Comparison of ENCODE assay signal across 19 cellular contexts in the genomic region with DNA sequence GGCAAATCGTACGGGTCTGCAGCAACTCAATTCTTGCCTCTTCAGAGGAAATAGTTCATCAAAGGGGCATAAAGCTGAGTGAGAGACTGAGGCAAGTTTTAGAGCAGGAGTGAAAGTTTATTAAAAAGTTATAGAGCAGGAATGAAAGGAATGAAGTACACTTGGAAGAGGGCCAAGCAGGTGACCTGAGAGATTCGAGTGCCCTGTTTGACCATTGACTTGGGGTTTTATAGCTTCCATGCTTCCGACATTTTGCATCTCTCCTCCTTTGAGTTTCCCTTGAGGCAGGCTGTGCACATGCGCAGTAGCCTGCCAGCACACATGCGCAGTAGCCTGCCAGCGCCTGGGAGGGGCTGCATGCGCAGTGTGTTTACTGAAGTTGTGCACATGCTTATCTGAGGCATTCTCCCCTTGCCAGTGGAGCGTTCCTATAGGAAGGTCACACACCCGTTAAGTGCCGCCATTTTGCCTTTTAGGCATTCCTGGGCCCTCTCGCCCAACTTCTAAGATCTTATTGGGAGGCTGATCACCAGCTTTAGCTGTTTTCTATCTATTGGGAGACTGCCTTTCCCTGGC.
DNase-seq lines count a peak whose midpoint lies in the region; ATAC-seq, FAIRE-seq and TF ChIP-seq lines count a peak whose summit lies in the region.
"Had no signal": no experiment of that assay in that cellular context is flagged by ENCODE, and none has a peak within 500 bp of the region (broad histone marks: within the 10 kb centered on the region; RNA-seq: fewer than 3 reads in every experiment).

No MANE protein-coding gene starts in this region.

- H3K4me3 Mint-ChIP-seq in osteocyte (ENCODE audit: unreplicated experiment) = no peak overlapping the region
- H3K4me3 Mint-ChIP-seq: CD4-positive, alpha-beta memory T cell had no signal

- H3K36me3 Mint-ChIP-seq in osteocyte (ENCODE audit: unreplicated experiment) = no peaks in the 10 kb centered on the region
- H3K36me3 Mint-ChIP-seq: CD4-positive, alpha-beta memory T cell had no signal

- no peak overlapping the region for H3K27ac ChIP-seq in K562 (ENCODE audit: extremely low read depth, low read depth, low read length)
- H3K27ac ChIP-seq in thyroid gland = peak overlapping the region; percentile 69 to 77 (median 75)
- no peak overlapping the region for H3K27ac ChIP-seq in ovary
- no peak overlapping the region for H3K27ac ChIP-seq in HepG2 (ENCODE audit: extremely low read length, insufficient read depth, low read length)
- H3K27ac ChIP-seq: GM23248 had no signal

- no peaks in the 10 kb centered on the region for H3K9me1 ChIP-seq in K562 (ENCODE audit: control insufficient read depth, insufficient read depth, low read length)

- WGBS in K562 (ENCODE audit: insufficient coverage, low coverage, missing lambda C conversion rate) = 11% methylated on average over 11 of the region's 12 CpGs
- 85 to 88% methylated on average over 12 of the region's 12 CpGs for WGBS in thyroid gland, 2 donors
- WGBS in ovary, 3 donors = 83 to 87% (median 86%) methylated on average over 12 of the region's 12 CpGs
- WGBS in HepG2 (ENCODE audit: low lambda C conversion rate) = 39% methylated on average over 10 of the region's 12 CpGs

- H3K36me3 ChIP-seq in K562 (ENCODE audit: control insufficient read depth, insufficient read depth, low read length) (no peaks in the 10 kb centered on the region), thyroid gland (no peaks in the 10 kb centered on the region), ovary (no peaks in the 10 kb centered on the region), HepG2 (replicated peaks in 1 of 2; ENCODE audit: control insufficient read depth in 1 of 2, insufficient read depth in 2 of 2, low read length in 2 of 2) (no peaks in the 10 kb centered on the region)

- H3K4me2 ChIP-seq in K562 (ENCODE audit: insufficient read depth, low read length) (peak overlapping the region; percentile 46), HepG2 (ENCODE audit: low read depth, low read length) (no peak overlapping the region)

- TF ChIP-seq RAD21 in K562 (CRISPR knock-in tag; conservative IDR thresholded peaks at IDR 0.05 in 1 of 2, IDR thresholded peaks at IDR 0.05 in 1 of 2) (no peak), HepG2 (CRISPR knock-in tag; IDR thresholded peaks at IDR 0.05) (no peak)

- no peak overlapping the region for H3K9ac ChIP-seq in K562 (ENCODE audit: insufficient read depth in 1 of 2, low read depth in 2 of 2, low read length in 2 of 2)
- no peak overlapping the region for H3K9ac ChIP-seq in HepG2 (ENCODE audit: insufficient read depth, low read depth, low read length)
- H3K9ac ChIP-seq: GM23248 had no signal

- no TSS peak for BruUV-seq in K562 (replicated peaks; lab: Mats Ljungman, UMichigan)
- BruUV-seq in HepG2 (replicated peaks; lab: Mats Ljungman, UMichigan) = no TSS peak

- H3K27ac Mint-ChIP-seq in osteocyte (ENCODE audit: unreplicated experiment) = no peak overlapping the region
- H3K27ac Mint-ChIP-seq: CD4-positive, alpha-beta memory T cell had no signal

- TF ChIP-seq EP300 in K562 (IDR thresholded peaks at IDR 0.05; ENCODE audit: low read length) = no peak
- no peak for TF ChIP-seq EP300 in ovary (IDR thresholded peaks at IDR 0.05)
- TF ChIP-seq EP300 in HepG2 (IDR thresholded peaks at IDR 0.05; ENCODE audit: low read depth in 2 of 2, low read length in 2 of 2) = no peak
- no peak for TF ChIP-seq EP300 in HepG2 (CRISPR knock-in tag; IDR thresholded peaks at IDR 0.05; ENCODE audit: borderline replicate concordance)

- peak; percentile 51 for FAIRE-seq in K562 (lab: Jason Lieb, UNC)
- no peak for FAIRE-seq in HepG2 (lab: Jason Lieb, UNC)
- FAIRE-seq: GM12891, GM19239, H1 had no signal

- H3K4me3 ChIP-seq in K562 (no peak overlapping the region), thyroid gland (replicated peaks in 1 of 3) (no peak overlapping the region), ovary (no peak overlapping the region), HepG2 (replicated peaks in 1 of 3; ENCODE audit: insufficient read depth in 1 of 3, low read depth in 2 of 3, low read length in 3 of 3) (no peak overlapping the region)
- H3K4me3 ChIP-seq: GM23248 had no signal

- intact Hi-C loops in K562 (cut with micrococcal nuclease) = no loop called here
- intact Hi-C loops in thyroid gland (cut with DNase I) = no loop called here
- intact Hi-C loops in ovary (cut with DNase I) = no loop called here
- intact Hi-C loops in HepG2 (cut with micrococcal nuclease; ENCODE audit: unreplicated experiment) = no loop called here

- H3K9me3 ChIP-seq in K562 (replicated peaks; ENCODE audit: control insufficient read depth, insufficient read depth, low read depth, low read length) (no peaks in the 10 kb centered on the region; the same call in 1 of the 2 replicates), thyroid gland (no peaks in the 10 kb centered on the region), ovary (no peaks in the 10 kb centered on the region), HepG2 (ENCODE audit: low read length) (no peaks in the 10 kb centered on the region)

- ATAC-seq in K562 (peak; percentile 88), GM18502 (IDR thresholded peaks at IDR 0.05; ENCODE audit: poor library complexity, unreplicated experiment) (no peak), HepG2 (no peak)

- no peaks in the 10 kb centered on the region for H3K27me3 ChIP-seq in K562 (ENCODE audit: control insufficient read depth in 2 of 2, insufficient read depth in 2 of 2, low read length in 2 of 2)
- no peaks in the 10 kb centered on the region for H3K27me3 ChIP-seq in thyroid gland
- H3K27me3 ChIP-seq in ovary = no peaks in the 10 kb centered on the region
- peaks cover 2 to 20% of the 10 kb centered on the region in 2 experiments; a peak in 3 of 5 replicates for H3K27me3 ChIP-seq in HepG2 (ENCODE audit: control insufficient read depth in 1 of 2, insufficient read depth in 2 of 2, low read length in 2 of 2)

- H3K79me2 ChIP-seq in K562 (ENCODE audit: control insufficient read depth, insufficient read depth, low read length) (no peaks in the 10 kb centered on the region), HepG2 (ENCODE audit: insufficient read depth, low read length) (no peaks in the 10 kb centered on the region)

- H4K20me1 ChIP-seq in K562 (replicated peaks; ENCODE audit: control insufficient read depth, insufficient read depth, low read length) = no peaks in the 10 kb centered on the region
- no peaks in the 10 kb centered on the region for H4K20me1 ChIP-seq in HepG2 (ENCODE audit: insufficient read depth, low read length)

- TF ChIP-seq CTCF in K562 (IDR thresholded peaks at IDR 0.05 in 2 of 3, conservative IDR thresholded peaks at IDR 0.05 in 1 of 3; ENCODE audit: insufficient read depth in 2 of 3, low read depth in 1 of 3, low read length in 3 of 3) (no peak), osteocyte (IDR thresholded peaks at IDR 0.05) (no peak), thyroid gland (IDR thresholded peaks at IDR 0.05) (no peak), ovary (IDR thresholded peaks at IDR 0.05) (no peak), HepG2 (CRISPR knock-in tag; IDR thresholded peaks at IDR 0.05) (no peak)

- DNase-seq in K562 (ENCODE audit: extremely low read depth in 1 of 4, low spot score in 3 of 4) (peak; percentile 29 to 58 (median 48)), osteocyte (ENCODE audit: extremely low spot score, unreplicated experiment) (peak; percentile 48), thyroid gland (peak in 1 of 2 donors; percentile 25), ovary (no peak), HepG2 (ENCODE audit: low spot score) (no peak)
- DNase-seq: C1 segment of cervical spinal cord; Calu3; CD4-positive, alpha-beta memory T cell; COR-L47; DMS53; DMS79 treated with DMSO at 0.1 percent for 48 hours; GF-D8; GM23248; H7; HCEC 1CT had no signal

- H3K27me3 Mint-ChIP-seq in osteocyte (ENCODE audit: unreplicated experiment) = no peaks in the 10 kb centered on the region

- POLR2A ChIA-PET in K562 (lab: Yijun Ruan, JAX) = interaction anchor here (0.7 kb wide), 1 partner anchor 36 kb away, joined by 3 read pairs; no protein-coding TSS in a partner anchor
- POLR2A ChIA-PET in HepG2 (lab: Yijun Ruan, JAX) = no interaction called here

- H3K4me1 Mint-ChIP-seq in osteocyte (ENCODE audit: unreplicated experiment) = no peaks in the 10 kb centered on the region
- H3K4me1 Mint-ChIP-seq: CD4-positive, alpha-beta memory T cell had no signal

- in situ Hi-C loops in K562 (cut with MboI) (no loop called here), HepG2 (cut with HindIII; ENCODE audit: extremely low pct_ligation_motif_present, low pct_unique_long_range_greater_than_20kb) (no loop called here)

- CTCF ChIA-PET in K562 (lab: Yijun Ruan, JAX; ENCODE audit: low intra/inter-chr PET ratio) (no interaction called here), HepG2 (lab: Yijun Ruan, JAX; ENCODE audit: low intra/inter-chr PET ratio, low total read pairs) (no interaction called here)

- H3K4me1 ChIP-seq in K562 (replicated peaks in 1 of 2; ENCODE audit: control insufficient read depth in 2 of 2, insufficient read depth in 2 of 2, low read length in 2 of 2) = peaks cover 0 to 4% of the 10 kb centered on the region in 2 experiments; a peak in 2 of 5 replicates
- H3K4me1 ChIP-seq in thyroid gland = peaks cover 38 to 44% of the 10 kb centered on the region in 2 donors
- H3K4me1 ChIP-seq in ovary (ENCODE audit: insufficient read depth) = no peaks in the 10 kb centered on the region
- no peaks in the 10 kb centered on the region for H3K4me1 ChIP-seq in HepG2 (ENCODE audit: insufficient read depth, low read length)

- peaks cover 9% of the 10 kb centered on the region for H3K9me3 Mint-ChIP-seq in osteocyte (ENCODE audit: unreplicated experiment)

- H2AFZ ChIP-seq in K562 (ENCODE audit: low read depth, low read length) (peak overlapping the region; percentile 81), HepG2 (ENCODE audit: low read length) (no peak overlapping the region)
- H2AFZ ChIP-seq: GM23248 had no signal

- TF ChIP-seq POLR2A in K562 (conservative IDR thresholded peaks at IDR 0.05) = no peak
- no peak for TF ChIP-seq POLR2A in thyroid gland (IDR thresholded peaks at IDR 0.05)
- TF ChIP-seq POLR2A in ovary (IDR thresholded peaks at IDR 0.05) = no peak
- no peak for TF ChIP-seq POLR2A in HepG2 (IDR thresholded peaks at IDR 0.05; ENCODE audit: insufficient read depth in 1 of 2, low read depth in 2 of 2, low read length in 2 of 2)

TF ChIP-seq in K562, 482 proteins besides CTCF, POLR2A, EP300 and RAD21 (continues in another document):
- TF ChIP-seq NR2C1 (IDR thresholded peaks at IDR 0.05) = no peak
- TF ChIP-seq NR2C1 (tag; IDR thresholded peaks at IDR 0.05) = 0 out of 2 replicates have a peak, but pooled peaks have one; percentile 12
- TF ChIP-seq MTA3 (IDR thresholded peaks at IDR 0.05; ENCODE audit: borderline replicate concordance) = no peak

TF ChIP-seq in HepG2, 621 proteins besides CTCF, POLR2A, EP300 and RAD21 (continues in another document):
- TF ChIP-seq ZNF180 (CRISPR knock-in tag; IDR thresholded peaks at IDR 0.05; ENCODE audit: borderline replicate concordance, low read depth) = no peak

Comparison
In these comparisons a context has a peak if more than half of its experiments do, and no peak if none do; other contexts are left out.
1. DNase-seq: peak in K562 (4 of 4) and osteocyte (single experiment); none in ovary (0 of 5) and HepG2 (single experiment).
2. H3K27ac ChIP-seq: peak in thyroid gland (3 of 3); none in K562 (single experiment), ovary (0 of 2) and HepG2 (single experiment).